24 cellular contexts compared by ENCODE assay signal in the genomic region with DNA sequence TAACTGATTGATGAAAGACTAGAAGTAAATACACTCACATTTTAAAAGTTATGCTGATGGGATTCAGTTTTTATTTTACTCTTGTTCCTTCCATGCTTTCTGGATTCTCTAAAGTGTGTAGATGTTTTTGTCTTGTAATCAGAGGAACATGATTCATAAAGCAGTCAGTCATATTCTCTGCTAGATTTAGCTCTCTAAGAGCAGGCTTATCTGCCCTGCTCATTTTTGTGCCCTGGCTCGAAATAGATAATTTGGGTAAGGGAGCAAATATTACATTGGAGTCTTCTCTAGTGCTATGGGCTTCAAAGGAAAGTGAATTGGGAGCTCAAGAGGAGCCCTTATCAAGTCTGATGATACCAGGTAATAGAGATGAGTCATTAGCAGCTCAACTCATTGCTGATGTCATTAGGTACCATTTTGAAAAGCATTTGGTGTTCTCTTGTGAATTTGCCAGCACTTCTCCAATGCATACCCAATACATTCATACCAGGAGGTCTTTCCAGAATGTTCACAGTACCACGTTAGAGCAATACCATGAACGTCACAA. TPM values are rescaled to one million over a fixed set of nuclear protein-coding genes. Genes with fewer than 3 reads are reported as not detected.
DNase-seq lines count a peak whose midpoint lies in the region; ATAC-seq, FAIRE-seq and TF ChIP-seq lines count a peak whose summit lies in the region.
"Had no signal": no experiment of that assay in that cellular context is flagged by ENCODE, and none has a peak within 500 bp of the region (broad histone marks: within the 10 kb centered on the region; RNA-seq: fewer than 3 reads in every experiment).

No MANE protein-coding gene starts in this region.

- TF ChIP-seq POLR2A in GM12878 (IDR thresholded peaks at IDR 0.05; ENCODE audit: low read depth, low read length), result no peak

- no peaks in the 10 kb centered on the region for H3K4me1 ChIP-seq in HEK293 (ENCODE audit: control insufficient read depth, insufficient read depth, low read length)
- no peaks in the 10 kb centered on the region for H3K4me1 ChIP-seq in GM12878 (ENCODE audit: control insufficient read depth, insufficient read depth, low read length)
- H3K4me1 ChIP-seq: neural progenitor cell, suprapubic skin, uterus had no signal

- TF ChIP-seq EP300 in GM12878 (IDR thresholded peaks at IDR 0.05; ENCODE audit: borderline replicate concordance in 1 of 2, control insufficient read depth in 1 of 2, low read depth in 2 of 2, low read length in 2 of 2), result no peak

- POLR2A ChIA-PET in HEK293 (lab: Yijun Ruan, JAX) (no interaction called here), GM12878 (lab: Charles Lee) (no interaction called here)

- no peak for DNase-seq in activated CD4-positive, CD25-positive, alpha-beta regulatory T cell (lab: John Stamatoyannopoulos, UW)
- DNase-seq in GM12878 (ENCODE audit: low read depth, low spot score) (no peak), iris pigment epithelial cell (ENCODE audit: low read depth) (peak; percentile 32), SHP77 treated with DMSO at 0.1 percent for 48 hours (lab: John Stamatoyannopoulos, UW) (no peak), NCI-H82 treated with DMSO at 0.1 percent for 48 hours (lab: John Stamatoyannopoulos, UW; ENCODE audit: unreplicated experiment) (no peak), midbrain (lab: John Stamatoyannopoulos, UW) (no peak)
- DNase-seq: activated CD8-positive, alpha-beta memory T cell treated with anti-CD3 and anti-CD28 coated beads for 24 hours; activated effector memory CD4-positive, alpha-beta T cell treated with Interleukin-2 at 50 U/mL for 16 hours; AML-193; anterior cingulate cortex; DMS79 treated with DMSO at 0.1 percent for 48 hours; endodermal cell; left colon; NCI-H187 treated with DMSO at 0.1 percent for 48 hours; NCI-H446 treated with DMSO at 0.1 percent for 48 hours; T-helper 2 cell; uterus; WERI-Rb-1 had no signal

- H3K9ac ChIP-seq in GM12878 (ENCODE audit: control insufficient read depth, insufficient read depth, low read length), result no peak overlapping the region
- H3K9ac ChIP-seq: neural progenitor cell had no signal

- no peak overlapping the region for H3K27ac ChIP-seq in HEK293 (ENCODE audit: extremely low read depth, low read depth, low read length)
- H3K27ac ChIP-seq in GM12878 (ENCODE audit: control insufficient read depth, insufficient read depth), result no peak overlapping the region
- H3K27ac ChIP-seq: 22Rv1, neural progenitor cell, suprapubic skin, uterus, WERI-Rb-1 had no signal

- no peak for TF ChIP-seq RAD21 in GM12878 (IDR thresholded peaks at IDR 0.05; ENCODE audit: insufficient read depth, low read depth, low read length)

- no peaks in the 10 kb centered on the region for H3K27me3 ChIP-seq in GM12878 (replicated peaks in 1 of 2; ENCODE audit: control insufficient read depth in 2 of 2, insufficient read depth in 2 of 2, low read length in 1 of 2)
- H3K27me3 ChIP-seq: neural progenitor cell, suprapubic skin, uterus had no signal

- H2AFZ ChIP-seq in GM12878 (ENCODE audit: control insufficient read depth, low read depth, low read length), result no peak overlapping the region
- H2AFZ ChIP-seq: neural progenitor cell had no signal

- SMC1A ChIA-PET in GM12878 (lab: Charles Lee; ENCODE audit: uncharacterized antibody, unreplicated experiment), result interaction anchor here (1.2 kb wide), 1 partner anchor 14 kb away, joined by 3 read pairs; no protein-coding TSS in a partner anchor

- H3K4me2 ChIP-seq in GM12878 (ENCODE audit: control insufficient read depth, insufficient read depth), result no peak overlapping the region
- H3K4me2 ChIP-seq: neural progenitor cell had no signal

- H4K20me1 ChIP-seq in GM12878 (ENCODE audit: control insufficient read depth, insufficient read depth), result no peaks in the 10 kb centered on the region

- no peak overlapping the region for H3K4me3 ChIP-seq in HEK293 (ENCODE audit: low read depth, low read length)
- no peak overlapping the region for H3K4me3 ChIP-seq in GM12878
- H3K4me3 ChIP-seq: HAP-1, neural progenitor cell, suprapubic skin, uterus had no signal

- RAD21 ChIA-PET in GM12878 (lab: Charles Lee; ENCODE audit: unreplicated experiment), result no interaction called here

- intact Hi-C loops in GM12878 (cut with micrococcal nuclease; ENCODE audit: unreplicated experiment), result no loop called here

- CTCF ChIA-PET in HEK293 (lab: Yijun Ruan, JAX), result interaction anchor here (0.7 kb wide), 1 partner anchor 675 kb away, joined by 3 read pairs; no protein-coding TSS in a partner anchor
- CTCF ChIA-PET in GM12878 (lab: Yijun Ruan, JAX), result interaction anchor here (0.9 kb wide), 1 partner anchor 57 kb away, joined by 3 read pairs; no protein-coding TSS in a partner anchor

- no peaks in the 10 kb centered on the region for H3K79me2 ChIP-seq in GM12878 (ENCODE audit: control insufficient read depth, insufficient read depth, low read length)

- in situ Hi-C loops in GM12878 (cut with MboI), result no loop called here

- H3K9me3 ChIP-seq in HEK293 (ENCODE audit: control insufficient read depth, insufficient read depth, low read depth, low read length) (no peaks in the 10 kb centered on the region), GM12878 (replicated peaks; ENCODE audit: control insufficient read depth, insufficient read depth, low read length) (no peaks in the 10 kb centered on the region)
- H3K9me3 ChIP-seq: HAP-1, suprapubic skin, uterus had no signal

- ATAC-seq in activated CD4-positive, CD25-positive, alpha-beta regulatory T cell treated with anti-CD3 and anti-CD28 coated beads, Interleukin-2, amount 50 U/mL, for 24 hours, result peak; percentile 56
- no peak for ATAC-seq in GM12878
- ATAC-seq: left colon had no signal

- BruUV-seq in GM12878 (replicated peaks; lab: Mats Ljungman, UMichigan), result TSS peak; percentile 15

- no peak for FAIRE-seq in GM12878 (lab: Jason Lieb, UNC)

- WGBS in GM12878 (ENCODE audit: insufficient coverage, insufficient replicate concordance, low lambda C conversion rate, missing lambda C conversion rate), result 76% methylated on average over 3 of the region's 3 CpGs

- H3K36me3 ChIP-seq in HEK293 (ENCODE audit: control insufficient read depth in 2 of 2, insufficient read depth in 1 of 2, low read length in 2 of 2) (peaks cover 3 to 32% of the 10 kb centered on the region in 2 experiments; a peak in 1 of 3 replicates), GM12878 (ENCODE audit: control insufficient read depth in 2 of 2, insufficient read depth in 2 of 2, low read length in 1 of 2) (peaks cover 3 to 17% of the 10 kb centered on the region in 2 experiments; a peak in 3 of 4 replicates)
- H3K36me3 ChIP-seq: neural progenitor cell, uterus had no signal

- TF ChIP-seq CTCF in HEK293 (tag by site-specific recombination; IDR thresholded peaks at IDR 0.05) (no peak), GM12878 (IDR thresholded peaks at IDR 0.05 in 2 of 3, conservative IDR thresholded peaks at IDR 0.05 in 1 of 3; ENCODE audit: control insufficient read depth in 2 of 3, extremely low read depth in 1 of 3, insufficient read depth in 1 of 3, low read depth in 3 of 3, low read length in 3 of 3) (no peak)

TF ChIP-seq in HEK293, 187 proteins besides CTCF, POLR2A, EP300 and RAD21 (continues in another document):
- TF ChIP-seq ZNF366 (tag by site-specific recombination; conservative IDR thresholded peaks at IDR 0.05) (no peak), GLI2 (tag by site-specific recombination; IDR thresholded peaks at IDR 0.05; ENCODE audit: borderline replicate concordance, low read depth) (no peak)

TF ChIP-seq in GM12878, 131 proteins besides CTCF, POLR2A, EP300 and RAD21 (continues in another document):
- TF ChIP-seq SKIL (IDR thresholded peaks at IDR 0.05; ENCODE audit: low read depth, poor library complexity, severe bottlenecking) (no peak), ZSCAN29 (IDR thresholded peaks at IDR 0.05) (no peak)

RNA-seq across cellular contexts. Expression of gene SACM1L, which starts 27.7 kb away (rescaled TPM):
- 184 and 189 TPM in 2 replicates for total RNA-seq in GM12878 (2013; cell fraction: nucleolus; rRNA removed)
- total RNA-seq in GM12878 (2014; rRNA removed) (27.7 and 31.1 TPM in 2 replicates), GM12878 (2014; rRNA removed; fragmentation: Illumina TruSeq; extraction: Trizol) (26.8 and 32.0 TPM in 2 replicates), GM12878 (2021) (33.0 and 33.1 TPM in 2 replicates)
- 10.2 TPM for polyA plus RNA-seq in GM12878 (2011; ENCODE audit: low read depth)
- polyA plus RNA-seq in GM12878 (2011; rRNA removed) (48.3 and 65.0 TPM in 2 replicates), GM12878 (2014; fragmentation: Illumina TruSeq; extraction: Trizol) (28.4 and 34.2 TPM in 2 replicates), GM12878 (2014; fragmentation: Nextera tagmentation; extraction: Ambion mirVana) (10 to 100 TPM; 16.5 to 20.7 TPM), GM12878 (2014; rRNA removed) (28.6 and 33.2 TPM in 2 replicates), GM12878 (2016; fragmentation: Nextera tagmentation; extraction: Ambion mirVana) (10 to 100 TPM; 29.3 to 31.1 TPM)
- polyA plus RNA-seq in GM12878 (2011; cell fraction: cytosol; rRNA removed), result 12.2 and 12.4 TPM in 2 replicates
- polyA plus RNA-seq in GM12878 (2011; cell fraction: nucleus; rRNA removed), result 62.5 and 63.6 TPM in 2 replicates
- 17.8 and 20.9 TPM in 2 replicates for polyA plus RNA-seq in GM12878 (2012)
- 35.0 and 50.7 TPM in 2 replicates for polyA minus RNA-seq in GM12878 (2011; rRNA and poly(A)+ RNA removed)
- polyA minus RNA-seq in GM12878 (2011; cell fraction: cytosol; rRNA and poly(A)+ RNA removed), result 21.6 and 26.4 TPM in 2 replicates
- polyA minus RNA-seq in GM12878 (2011; cell fraction: nucleus; rRNA and poly(A)+ RNA removed), result 56.2 and 78.6 TPM in 2 replicates
